In genomic region chr5:170270670-170271069, GRCh38 we compare ENCODE assay signal across 24 cellular contexts. TPM values are rescaled to one million over a fixed set of nuclear protein-coding genes. Genes with fewer than 3 reads are reported as not detected.
DNase-seq lines count a peak whose midpoint lies in the region; ATAC-seq and FAIRE-seq lines count a peak whose summit lies in the region.
"Had no signal": no experiment of that assay in that cellular context is flagged by ENCODE, and none has a peak within 500 bp of the region (broad histone marks: within the 10 kb centered on the region; RNA-seq: fewer than 3 reads in every experiment).

No MANE protein-coding gene starts in this region.

- no peak overlapping the region for H3K4me3 ChIP-seq in small intestine (ENCODE audit: low read depth in 1 of 2, low read length in 2 of 2)
- H3K4me3 ChIP-seq: sigmoid colon had no signal

- FAIRE-seq in small intestine (lab: Jason Lieb, UNC): no peak
- FAIRE-seq: GM12891 had no signal

- H3K27me3 ChIP-seq in small intestine (ENCODE audit: control insufficient read depth in 2 of 2, insufficient read depth in 2 of 2, low read length in 2 of 2): no peaks in the 10 kb centered on the region

- peak overlapping the region; percentile 59 for H3K4me3 Mint-ChIP-seq in T-helper 17 cell
- no peak overlapping the region for H3K4me3 Mint-ChIP-seq in dendritic cell treated with granulocyte-macrophage colony-stimulating factor and Interleukin-4, amounts not matched to agents 40 ng/mL and 50 ng/mL, for 4 days
- H3K4me3 Mint-ChIP-seq: H9 had no signal

- H3K27ac ChIP-seq in small intestine (ENCODE audit: low read depth in 1 of 2, low read length in 1 of 2): peak overlapping the region; percentile 32 to 50
- H3K27ac ChIP-seq: C4-2B, epithelial cell of prostate, foreskin keratinocyte, VCaP had no signal

- peaks cover 0 to 2% of the 10 kb centered on the region in 2 donors for H3K4me1 ChIP-seq in small intestine (ENCODE audit: control insufficient read depth in 2 of 2, insufficient read depth in 1 of 2, low read depth in 1 of 2, low read length in 1 of 2)
- H3K4me1 ChIP-seq: foreskin keratinocyte had no signal

- DNase-seq in activated CD8-positive, alpha-beta memory T cell treated with anti-CD3 and anti-CD28 coated beads, Interleukin-2, amount 50 U/mL, for 48 hours: peak; percentile 52
- no peak for DNase-seq in activated CD8-positive, alpha-beta memory T cell treated with anti-CD3 and anti-CD28 coated beads for 24 hours
- DNase-seq in T-helper 17 cell (no peak), small intestine (no peak), COR-L47 (lab: John Stamatoyannopoulos, UW) (no peak), OCI-M2 (lab: John Stamatoyannopoulos, UW; ENCODE audit: unreplicated experiment) (no peak), NCI-H526 treated with DMSO at 0.1 percent for 48 hours (lab: John Stamatoyannopoulos, UW) (no peak)
- DNase-seq: foreskin keratinocyte; H9; hypothalamus; kidney glomerular epithelial cell; NCI-H1417 treated with DMSO at 0.1 percent for 48 hours; NCI-H526; sigmoid colon; stimulated activated CD4-positive, alpha-beta T cell treated with anti-CD3 and anti-CD28 coated beads, Interleukin-2, amount 100 ng/mL, for 24 hours; SW 1271 had no signal

- intact Hi-C loops in dendritic cell treated with granulocyte-macrophage colony-stimulating factor and Interleukin-4, amounts not matched to agents 40 ng/mL and 50 ng/mL, for 4 days (cut with micrococcal nuclease): no loop called here

- peak overlapping the region; percentile 100 for H3K27ac Mint-ChIP-seq in T-helper 17 cell
- peak overlapping the region; percentile 99 for H3K27ac Mint-ChIP-seq in dendritic cell treated with granulocyte-macrophage colony-stimulating factor and Interleukin-4, amounts not matched to agents 40 ng/mL and 50 ng/mL, for 4 days

- no peak for ATAC-seq in T-helper 17 cell
- ATAC-seq: foreskin keratinocyte had no signal

- peaks cover 76% of the 10 kb centered on the region for H3K4me1 Mint-ChIP-seq in T-helper 17 cell
- peaks cover 86% of the 10 kb centered on the region for H3K4me1 Mint-ChIP-seq in dendritic cell treated with granulocyte-macrophage colony-stimulating factor and Interleukin-4, amounts not matched to agents 40 ng/mL and 50 ng/mL, for 4 days (ENCODE audit: low read depth)

- no peaks in the 10 kb centered on the region for H3K27me3 Mint-ChIP-seq in T-helper 17 cell
- no peaks in the 10 kb centered on the region for H3K27me3 Mint-ChIP-seq in dendritic cell treated with granulocyte-macrophage colony-stimulating factor and Interleukin-4, amounts not matched to agents 40 ng/mL and 50 ng/mL, for 4 days

- no peaks in the 10 kb centered on the region for H3K9me3 Mint-ChIP-seq in dendritic cell treated with granulocyte-macrophage colony-stimulating factor and Interleukin-4, amounts not matched to agents 40 ng/mL and 50 ng/mL, for 4 days
- H3K9me3 Mint-ChIP-seq: H9 had no signal

- H3K9me3 ChIP-seq in T-helper 17 cell (ENCODE audit: control insufficient read depth, low read length, poor library complexity, severe bottlenecking) (no peaks in the 10 kb centered on the region), small intestine (ENCODE audit: control insufficient read depth, low read depth) (no peaks in the 10 kb centered on the region)
- H3K9me3 ChIP-seq: sigmoid colon had no signal

- H3K36me3 ChIP-seq in small intestine (ENCODE audit: control insufficient read depth in 2 of 2, insufficient read depth in 2 of 2, low read length in 2 of 2): peaks cover 0 to 4% of the 10 kb centered on the region in 2 donors
- H3K36me3 ChIP-seq: sigmoid colon had no signal

- peaks cover 14% of the 10 kb centered on the region for H3K36me3 Mint-ChIP-seq in T-helper 17 cell (ENCODE audit: low read depth)
- H3K36me3 Mint-ChIP-seq in dendritic cell treated with granulocyte-macrophage colony-stimulating factor and Interleukin-4, amounts not matched to agents 40 ng/mL and 50 ng/mL, for 4 days (ENCODE audit: low read depth): peaks cover 98% of the 10 kb centered on the region

- 65 to 82% (median 78%) methylated on average over 12 of the region's 12 CpGs for WGBS in small intestine, 3 donors

RNA-seq across cellular contexts. Expression of gene LCP2, which starts 26.9 kb away (rescaled TPM):
- 100 to 1,000 TPM; 304 to 333 TPM for total RNA-seq in T-helper 17 cell
- 1 to 10 TPM; 2.9 to 9.2 (median 6.4) TPM for polyA plus RNA-seq in small intestine
- total RNA-seq: A673, foreskin keratinocyte, H9 had no signal
- polyA plus RNA-seq: foreskin keratinocyte had no signal

RNA-seq across cellular contexts. Expression of gene C5orf58, which starts 37.9 kb away (rescaled TPM):
- total RNA-seq in T-helper 17 cell: not detected
- not detected for polyA plus RNA-seq in small intestine
- total RNA-seq: A673, foreskin keratinocyte, sigmoid colon, ureter had no signal
- polyA plus RNA-seq: adipose tissue, foreskin keratinocyte, sigmoid colon had no signal
